ENCODE assay signal across 11 cellular contexts in the genomic region with DNA sequence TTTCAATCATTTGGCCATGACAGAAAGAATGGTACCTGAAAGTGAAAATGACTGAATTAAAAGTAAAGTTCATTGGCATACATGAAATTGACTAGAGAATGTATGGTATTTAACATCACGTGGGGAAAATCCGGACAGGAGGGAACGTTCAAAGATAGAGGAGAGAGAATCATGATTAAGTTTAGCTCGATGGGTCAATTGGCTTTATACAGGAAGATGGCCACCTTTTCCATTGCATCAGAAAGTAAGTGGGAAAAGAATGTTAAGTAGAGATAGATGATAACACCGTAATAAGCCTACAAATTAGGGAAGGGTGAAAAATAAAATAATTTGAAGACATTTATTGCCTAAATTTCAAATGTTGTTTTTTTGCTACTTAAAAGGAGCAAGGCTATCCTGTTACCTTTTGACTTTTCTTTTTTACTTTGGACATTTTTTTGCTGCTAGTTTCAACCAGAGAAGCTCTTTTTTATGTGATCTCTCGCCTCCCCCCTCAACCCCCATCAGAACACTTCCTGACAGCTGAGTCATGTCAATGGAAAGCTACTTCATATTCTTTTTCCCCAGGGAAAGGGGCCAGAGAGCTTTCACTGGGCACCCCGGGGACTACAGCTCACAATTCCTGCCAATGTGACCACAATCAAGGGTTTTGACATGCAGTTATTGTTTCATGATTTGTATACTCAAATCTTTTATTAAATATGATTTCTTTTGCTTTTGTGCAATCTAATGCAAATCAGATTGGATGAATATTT. TPM values are rescaled to one million over a fixed set of nuclear protein-coding genes. Genes with fewer than 3 reads are reported as not detected.
DNase-seq lines count a peak whose midpoint lies in the region; ATAC-seq and TF ChIP-seq lines count a peak whose summit lies in the region.
"Had no signal": no experiment of that assay in that cellular context is flagged by ENCODE, and none has a peak within 500 bp of the region (broad histone marks: within the 10 kb centered on the region; RNA-seq: fewer than 3 reads in every experiment).

No MANE protein-coding gene starts in this region.

- H3K4me2 ChIP-seq in smooth muscle cell = peak overlapping the region; percentile 75

- peak; percentile 83 for DNase-seq in GM04504 (ENCODE audit: low read depth)
- peak; percentile 83 for DNase-seq in NCI-H69 (lab: John Stamatoyannopoulos, UW)
- DNase-seq in fibroblast of villous mesenchyme (ENCODE audit: low read depth) = peak; percentile 93
- DNase-seq in smooth muscle cell (lab: John Stamatoyannopoulos, UW; ENCODE audit: unreplicated experiment) = no peak
- DNase-seq in activated CD4-positive, alpha-beta T cell treated with anti-CD3 and anti-CD28 coated beads, Interleukin-2, amount 50 U/mL, for 48 hours = no peak
- DNase-seq in NCI-H1105 treated with DMSO at 0.1 percent for 48 hours (lab: John Stamatoyannopoulos, UW) = no peak
- DNase-seq: activated CD4-positive, CD25-positive, alpha-beta regulatory T cell; stimulated activated CD4-positive, alpha-beta T cell treated with anti-CD3 and anti-CD28 coated beads, Interleukin-15, amount 100 ng/mL, for 24 hours had no signal

- H3K9ac ChIP-seq in smooth muscle cell (ENCODE audit: low read depth) = no peak overlapping the region

- WGBS in smooth muscle cell (ENCODE audit: low lambda C conversion rate) = 47% methylated on average over 7 of the region's 7 CpGs

- H3K27me3 ChIP-seq in smooth muscle cell (ENCODE audit: low read depth) = no peaks in the 10 kb centered on the region

- no peaks in the 10 kb centered on the region for H3F3A ChIP-seq in smooth muscle cell (ENCODE audit: low read depth)

- peaks cover 9% of the 10 kb centered on the region for H3K4me1 ChIP-seq in smooth muscle cell (ENCODE audit: low read depth)

- peak overlapping the region; percentile 19 for H2AFZ ChIP-seq in smooth muscle cell (ENCODE audit: low read depth)

- H3K9me3 ChIP-seq in smooth muscle cell (replicated peaks; ENCODE audit: low read depth) = no peaks in the 10 kb centered on the region

- H3K4me3 ChIP-seq in fibroblast of villous mesenchyme (ENCODE audit: low read depth, low read length) = peak overlapping the region; percentile 64
- no peak overlapping the region for H3K4me3 ChIP-seq in smooth muscle cell

- no peak for ATAC-seq in HG02981 (IDR thresholded peaks at IDR 0.05; ENCODE audit: unreplicated experiment)
- ATAC-seq: activated naive CD4-positive, alpha-beta T cell treated with anti-CD3 and anti-CD28 coated beads, Interleukin-2, amount 50 U/mL, for 72 hours; HepG2 had no signal

- H3K79me2 ChIP-seq in smooth muscle cell (ENCODE audit: low read depth) = no peaks in the 10 kb centered on the region

- TF ChIP-seq CTCF in fibroblast of villous mesenchyme (IDR thresholded peaks at IDR 0.05; ENCODE audit: insufficient read depth, low read depth, low read length) (no peak), smooth muscle cell (IDR thresholded peaks at IDR 0.05; ENCODE audit: borderline replicate concordance, insufficient read depth, poor library complexity, severe bottlenecking) (no peak)

- no peaks in the 10 kb centered on the region for H3K36me3 ChIP-seq in smooth muscle cell (ENCODE audit: low read depth)

- H4K20me1 ChIP-seq in smooth muscle cell (ENCODE audit: low read depth) = no peaks in the 10 kb centered on the region

- peak overlapping the region; percentile 18 for H3K27ac ChIP-seq in smooth muscle cell (ENCODE audit: low read depth)

RNA-seq across cellular contexts. Expression of gene CCDC102B, which starts 0.8 kb away (rescaled TPM):
- total RNA-seq in fibroblast of villous mesenchyme (10.4 and 20.9 TPM in 2 replicates), smooth muscle cell (9.7 and 15.5 TPM in 2 replicates)
- polyA plus RNA-seq in smooth muscle cell = 4.2 and 10.3 TPM in 2 replicates

Comparison
In these comparisons a context has a peak if more than half of its experiments do, and no peak if none do; other contexts are left out.
1. DNase-seq: peak in GM04504 (single experiment), NCI-H69 (single experiment) and fibroblast of villous mesenchyme (single experiment); none in smooth muscle cell (single experiment), activated CD4-positive, alpha-beta T cell treated with anti-CD3 and anti-CD28 coated beads, Interleukin-2, amount 50 U/mL, for 48 hours (0 of 2) and NCI-H1105 treated with DMSO at 0.1 percent for 48 hours (single experiment).